8 cellular contexts compared by ENCODE assay signal in the genomic region with DNA sequence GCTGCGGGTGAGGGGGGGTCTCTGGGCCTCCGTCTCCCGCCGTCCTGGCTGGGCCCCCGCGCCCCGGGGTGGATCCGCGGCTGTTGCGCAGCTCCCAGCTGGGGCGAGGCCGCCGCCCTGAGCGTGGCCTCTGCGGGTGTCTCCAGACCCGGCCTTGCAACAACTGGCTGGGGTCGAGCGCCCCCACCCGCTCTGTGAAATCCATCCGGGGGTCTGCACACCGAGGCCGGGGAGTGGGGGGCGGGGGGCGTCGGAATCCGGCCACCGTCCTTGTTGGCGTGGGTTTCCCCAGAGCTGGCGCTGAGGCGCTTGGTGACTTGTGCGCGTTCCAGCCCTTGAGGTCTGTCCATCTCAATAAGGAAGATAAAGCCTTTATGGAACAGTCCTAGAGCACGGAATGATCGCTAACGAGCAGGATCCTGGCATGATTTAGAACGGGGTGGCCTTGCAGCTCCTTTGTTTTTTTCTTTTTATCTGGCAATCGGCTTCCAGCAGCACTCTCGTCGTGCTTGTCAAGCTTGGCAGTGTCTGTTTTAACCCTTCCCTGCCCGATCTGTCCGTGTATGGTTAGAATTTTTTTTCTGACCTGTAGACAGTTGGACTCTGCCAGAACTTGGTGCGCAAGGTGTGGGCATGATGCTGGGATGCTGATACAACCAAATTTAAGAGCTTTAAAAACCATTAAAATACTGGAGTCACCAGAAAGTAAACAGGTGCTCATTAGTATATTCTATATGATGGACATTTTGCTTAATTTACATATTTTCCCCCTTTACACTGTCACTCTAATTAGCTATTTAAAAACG. TPM values are rescaled to one million over a fixed set of nuclear protein-coding genes. Genes with fewer than 3 reads are reported as not detected.
A peak's percentile ranks its signal among the peaks of the same experiment; 100 is the strongest.
DNase-seq lines count a peak whose midpoint lies in the region; ATAC-seq and TF ChIP-seq lines count a peak whose summit lies in the region.

No MANE protein-coding gene starts in this region.

- peaks cover 0 to 1% of the 10 kb centered on the region in 2 donors for H3K36me3 Mint-ChIP-seq in CD14-positive monocyte
- peaks cover 7% of the 10 kb centered on the region for H3K36me3 Mint-ChIP-seq in activated T-helper 2 cell treated with anti-CD3 and anti-CD28 coated beads, Interferon-gamma antibody, Interleukin-2, Interleukin-4, amounts not matched to agents 10 μg/mL and 5 μg/mL and 100 μg/mL, durations not matched to agents 14 hours and 24 hours and 36 hours (ENCODE audit: low read depth)
- H3K36me3 Mint-ChIP-seq in natural killer cell treated with Interleukin-12 subunit alpha and Interleukin-12 subunit beta and Interleukin-15 and Interleukin-18, amount 100 ng/mL, for 72 hours: no peaks in the 10 kb centered on the region

- DNase-seq in CD14-positive monocyte (ENCODE audit: low spot score): no peak
- DNase-seq in NCI-H510A treated with DMSO at 0.1 percent for 48 hours (lab: John Stamatoyannopoulos, UW): peak; percentile 60
- DNase-seq in activated T-helper 2 cell treated with anti-CD3 and anti-CD28 coated beads, Interferon-gamma antibody, Interleukin-2, Interleukin-4, amounts not matched to agents 10 μg/mL and 5 μg/mL and 100 μg/mL, durations not matched to agents 14 hours and 24 hours and 36 hours (ENCODE audit: low spot score): peak; percentile 23
- no peak for DNase-seq in foreskin keratinocyte
- DNase-seq in natural killer cell treated with Interleukin-12 subunit alpha and Interleukin-12 subunit beta and Interleukin-15 and Interleukin-18, amount 100 ng/mL, for 72 hours (ENCODE audit: low spot score): no peak

- peak; percentile 5 for ATAC-seq in GM18867 (IDR thresholded peaks at IDR 0.05; ENCODE audit: unreplicated experiment)
- ATAC-seq in HG03095 (IDR thresholded peaks at IDR 0.05; ENCODE audit: unreplicated experiment): peak; percentile 38
- peak; percentile 2 for ATAC-seq in foreskin keratinocyte
- peak; percentile 61 to 62 for ATAC-seq in natural killer cell treated with Interleukin-12 subunit alpha and Interleukin-12 subunit beta and Interleukin-15 and Interleukin-18, amount 100 ng/mL, for 72 hours
- ATAC-seq in GM18519 (IDR thresholded peaks at IDR 0.05; ENCODE audit: low FRiP score, unreplicated experiment): no peak

- H3K27ac Mint-ChIP-seq in CD14-positive monocyte: peak overlapping the region in 5 of 7 donors; percentile 60 to 88 (median 74)
- H3K27ac Mint-ChIP-seq in activated T-helper 2 cell treated with anti-CD3 and anti-CD28 coated beads, Interferon-gamma antibody, Interleukin-2, Interleukin-4, amounts not matched to agents 10 μg/mL and 5 μg/mL and 100 μg/mL, durations not matched to agents 14 hours and 24 hours and 36 hours: peak overlapping the region; percentile 90
- H3K27ac Mint-ChIP-seq in natural killer cell treated with Interleukin-12 subunit alpha and Interleukin-12 subunit beta and Interleukin-15 and Interleukin-18, amount 100 ng/mL, for 72 hours: peak overlapping the region; percentile 78 to 94

- H3K9me3 Mint-ChIP-seq in CD14-positive monocyte: peaks cover 0 to 3% (median 0%) of the 10 kb centered on the region in 7 donors
- peaks cover 3% of the 10 kb centered on the region for H3K9me3 Mint-ChIP-seq in activated T-helper 2 cell treated with anti-CD3 and anti-CD28 coated beads, Interferon-gamma antibody, Interleukin-2, Interleukin-4, amounts not matched to agents 10 μg/mL and 5 μg/mL and 100 μg/mL, durations not matched to agents 14 hours and 24 hours and 36 hours
- no peaks in the 10 kb centered on the region for H3K9me3 Mint-ChIP-seq in natural killer cell treated with Interleukin-12 subunit alpha and Interleukin-12 subunit beta and Interleukin-15 and Interleukin-18, amount 100 ng/mL, for 72 hours

- peaks cover 23 to 30% (median 26%) of the 10 kb centered on the region in 3 donors for H3K27me3 Mint-ChIP-seq in CD14-positive monocyte (ENCODE audit: low read depth in 3 of 3)
- peaks cover 6% of the 10 kb centered on the region for H3K27me3 Mint-ChIP-seq in activated T-helper 2 cell treated with anti-CD3 and anti-CD28 coated beads, Interferon-gamma antibody, Interleukin-2, Interleukin-4, amounts not matched to agents 10 μg/mL and 5 μg/mL and 100 μg/mL, durations not matched to agents 14 hours and 24 hours and 36 hours (ENCODE audit: low read depth)
- peaks cover 6 to 8% of the 10 kb centered on the region in 2 donors for H3K27me3 Mint-ChIP-seq in natural killer cell treated with Interleukin-12 subunit alpha and Interleukin-12 subunit beta and Interleukin-15 and Interleukin-18, amount 100 ng/mL, for 72 hours

- peaks cover 18% of the 10 kb centered on the region for H3K4me1 ChIP-seq in foreskin keratinocyte

- H3K4me3 Mint-ChIP-seq in CD14-positive monocyte: peak overlapping the region; percentile 88 to 92
- H3K4me3 Mint-ChIP-seq in activated T-helper 2 cell treated with anti-CD3 and anti-CD28 coated beads, Interferon-gamma antibody, Interleukin-2, Interleukin-4, amounts not matched to agents 10 μg/mL and 5 μg/mL and 100 μg/mL, durations not matched to agents 14 hours and 24 hours and 36 hours (ENCODE audit: low read depth): peak overlapping the region; percentile 91
- peak overlapping the region; percentile 91 for H3K4me3 Mint-ChIP-seq in natural killer cell treated with Interleukin-12 subunit alpha and Interleukin-12 subunit beta and Interleukin-15 and Interleukin-18, amount 100 ng/mL, for 72 hours

- no peaks in the 10 kb centered on the region for H3K27me3 ChIP-seq in foreskin keratinocyte

- H3K4me1 Mint-ChIP-seq in CD14-positive monocyte: peaks cover 13% of the 10 kb centered on the region
- peaks cover 22% of the 10 kb centered on the region for H3K4me1 Mint-ChIP-seq in activated T-helper 2 cell treated with anti-CD3 and anti-CD28 coated beads, Interferon-gamma antibody, Interleukin-2, Interleukin-4, amounts not matched to agents 10 μg/mL and 5 μg/mL and 100 μg/mL, durations not matched to agents 14 hours and 24 hours and 36 hours (ENCODE audit: low read depth)
- peaks cover 19 to 22% of the 10 kb centered on the region in 2 donors for H3K4me1 Mint-ChIP-seq in natural killer cell treated with Interleukin-12 subunit alpha and Interleukin-12 subunit beta and Interleukin-15 and Interleukin-18, amount 100 ng/mL, for 72 hours (ENCODE audit: low read depth in 2 of 2)

- intact Hi-C loops in CD14-positive monocyte (cut with micrococcal nuclease): no loop called here
- intact Hi-C loops in activated T-helper 2 cell treated with anti-CD3 and anti-CD28 coated beads, Interferon-gamma antibody, Interleukin-2, Interleukin-4, amounts not matched to agents 10 μg/mL and 5 μg/mL and 100 μg/mL, durations not matched to agents 14 hours and 24 hours and 36 hours (cut with micrococcal nuclease): loop anchor here (1.0 to 2.0 kb wide), 5 partner anchors 12 to 398 kb away; partner anchors contain the start of genes MGME1 and SNX5

- peak overlapping the region; percentile 88 for H3K27ac ChIP-seq in foreskin keratinocyte

- no peak for TF ChIP-seq CTCF in CD14-positive monocyte (IDR thresholded peaks at IDR 0.05)
- peak; percentile 32 for TF ChIP-seq CTCF in foreskin keratinocyte (conservative IDR thresholded peaks at IDR 0.05)

RNA-seq across cellular contexts. Expression of gene DSTN, which starts 0.7 kb away (rescaled TPM):
- polyA plus RNA-seq in CD14-positive monocyte: 10 to 100 TPM; 58.4 to 63.8 TPM
- 61.2 and 64.3 TPM in 2 replicates for total RNA-seq in activated T-helper 2 cell treated with anti-CD3 and anti-CD28 coated beads, Interferon-gamma antibody, Interleukin-2, Interleukin-4, amounts not matched to agents 10 μg/mL and 5 μg/mL and 100 μg/mL, durations not matched to agents 14 hours and 24 hours and 36 hours
- 398 and 412 TPM in 2 replicates for total RNA-seq in foreskin keratinocyte
- 428 and 454 TPM in 2 replicates for polyA plus RNA-seq in foreskin keratinocyte
- 10 to 100 TPM; 42.5 to 59.1 TPM for total RNA-seq in natural killer cell treated with Interleukin-12 subunit alpha and Interleukin-12 subunit beta and Interleukin-15 and Interleukin-18, amount 100 ng/mL, for 72 hours

RNA-seq across cellular contexts. Expression of gene BFSP1, which starts 39.4 kb away (rescaled TPM):
- polyA plus RNA-seq in CD14-positive monocyte: not detected
- total RNA-seq in activated T-helper 2 cell treated with anti-CD3 and anti-CD28 coated beads, Interferon-gamma antibody, Interleukin-2, Interleukin-4, amounts not matched to agents 10 μg/mL and 5 μg/mL and 100 μg/mL, durations not matched to agents 14 hours and 24 hours and 36 hours: 0.51 and 0.82 TPM in 2 replicates
- total RNA-seq in foreskin keratinocyte: 1.4 and 1.8 TPM in 2 replicates
- polyA plus RNA-seq in foreskin keratinocyte: 1.3 and 1.5 TPM in 2 replicates
- total RNA-seq in natural killer cell treated with Interleukin-12 subunit alpha and Interleukin-12 subunit beta and Interleukin-15 and Interleukin-18, amount 100 ng/mL, for 72 hours: under 1 TPM; 0.14 to 0.20 TPM

Comparison
In these comparisons a context has a peak if more than half of its experiments do, and no peak if none do; other contexts are left out.
1. DNase-seq: peak in NCI-H510A treated with DMSO at 0.1 percent for 48 hours (single experiment) and activated T-helper 2 cell treated with anti-CD3 and anti-CD28 coated beads, Interferon-gamma antibody, Interleukin-2, Interleukin-4, amounts not matched to agents 10 μg/mL and 5 μg/mL and 100 μg/mL, durations not matched to agents 14 hours and 24 hours and 36 hours (single experiment); none in CD14-positive monocyte (single experiment), foreskin keratinocyte (0 of 2) and natural killer cell treated with Interleukin-12 subunit alpha and Interleukin-12 subunit beta and Interleukin-15 and Interleukin-18, amount 100 ng/mL, for 72 hours (single experiment).
2. Peak in every context shown above with its lines, with median percentiles within 50 percentile points of each other: H3K27ac Mint-ChIP-seq and H3K4me3 Mint-ChIP-seq.